20 cellular contexts compared by ENCODE assay signal in genomic region chr1:205454903-205455335, GRCh38. TPM values are rescaled to one million over a fixed set of nuclear protein-coding genes. Genes with fewer than 3 reads are reported as not detected.
DNase-seq lines count a peak whose midpoint lies in the region; ATAC-seq and TF ChIP-seq lines count a peak whose summit lies in the region.
"Had no signal": no experiment of that assay in that cellular context is flagged by ENCODE, and none has a peak within 500 bp of the region (broad histone marks: within the 10 kb centered on the region; RNA-seq: fewer than 3 reads in every experiment).

No MANE protein-coding gene starts in this region.

- 3 to 25% (median 16%) methylated on average over 5 to 6 of the region's 6 CpGs for WGBS in heart left ventricle, 4 donors

- H3K27me3 ChIP-seq in left ventricle myocardium inferior (ENCODE audit: low read depth) = peaks cover 100% of the 10 kb centered on the region
- H3K27me3 ChIP-seq in heart left ventricle = peaks cover 37 to 93% (median 75%) of the 10 kb centered on the region in 9 donors

- no peak for ATAC-seq in heart left ventricle
- no peak for ATAC-seq in GM21381 (IDR thresholded peaks at IDR 0.05; ENCODE audit: unreplicated experiment)
- ATAC-seq: GM12878; stimulated activated naive B cell treated with anti-CD40 and anti-IgM and Interleukin-4, amounts not matched to agents 10 μg/mL and 1 μg/mL and 100 μg/mL, for 72 hours had no signal

- DNase-seq in left ventricle myocardium inferior (no peak), heart left ventricle (no peak), cerebellar cortex (ENCODE audit: low spot score) (peak; percentile 67), islet precursor cell (peak; percentile 85), retinal pigment epithelial cell (ENCODE audit: low read depth) (peak; percentile 55), OCI-M2 (lab: John Stamatoyannopoulos, UW; ENCODE audit: unreplicated experiment) (no peak), anterior cingulate cortex (lab: John Stamatoyannopoulos, UW) (no peak)
- DNase-seq: 8988T; activated CD4-positive, alpha-beta T cell treated with anti-CD3 and anti-CD28 coated beads, Interleukin-2, amount 50 U/mL, for 4 hours; aorta; foreskin fibroblast; GF-D8; NCI-H187 treated with DMSO at 0.1 percent for 48 hours; NCI-H446; stimulated activated naive B cell treated with anti-CD40 and anti-IgM and Interleukin-4, amounts not matched to agents 10 μg/mL and 1 μg/mL and 100 μg/mL, for 72 hours had no signal

- no peaks in the 10 kb centered on the region for H3K36me3 ChIP-seq in left ventricle myocardium inferior
- no peaks in the 10 kb centered on the region for H3K36me3 ChIP-seq in heart left ventricle
- H3K36me3 ChIP-seq: right atrium auricular region had no signal

- peak; percentile 7 for TF ChIP-seq CTCF in left ventricle myocardium inferior (IDR thresholded peaks at IDR 0.05; ENCODE audit: borderline replicate concordance)
- peak in 1 of 12 donors; percentile 8 for TF ChIP-seq CTCF in heart left ventricle (IDR thresholded peaks at IDR 0.05)
- TF ChIP-seq CTCF in retinal pigment epithelial cell (conservative IDR thresholded peaks at IDR 0.05; ENCODE audit: low read depth, low read length) = peak; percentile 54

- H3K4me1 ChIP-seq in left ventricle myocardium inferior (peaks cover 28% of the 10 kb centered on the region), heart left ventricle (peaks cover 3 to 26% (median 12%) of the 10 kb centered on the region in 12 donors)

- intact Hi-C loops in left ventricle myocardium inferior (cut with micrococcal nuclease) (no loop called here), heart left ventricle (cut with DNase I) (no loop called here)

- TF ChIP-seq POLR2A in heart left ventricle (IDR thresholded peaks at IDR 0.05) = no peak

- no peak overlapping the region for H3K27ac ChIP-seq in left ventricle myocardium inferior (replicated peaks)
- no peak overlapping the region for H3K27ac ChIP-seq in heart left ventricle
- H3K27ac ChIP-seq: right atrium auricular region had no signal

- no peak overlapping the region for H3K4me3 ChIP-seq in left ventricle myocardium inferior
- H3K4me3 ChIP-seq in heart left ventricle = no peak overlapping the region
- H3K4me3 ChIP-seq in retinal pigment epithelial cell (ENCODE audit: low read length) = no peak overlapping the region
- H3K4me3 ChIP-seq: GM12878, right atrium auricular region had no signal

- H3K9me3 ChIP-seq in left ventricle myocardium inferior (replicated peaks) (no peaks in the 10 kb centered on the region), heart left ventricle (no peaks in the 10 kb centered on the region)
- H3K9me3 ChIP-seq: right atrium auricular region had no signal

RNA-seq across cellular contexts. Expression of gene BLACAT1, which starts 0.9 kb away (rescaled TPM):
- total RNA-seq in left ventricle myocardium inferior (not detected), heart left ventricle (under 1 TPM in 1 of 9 donors, not detected in 8; 0.27 TPM)
- not detected for polyA plus RNA-seq in heart left ventricle
- total RNA-seq: endothelial cell of umbilical vein had no signal
- polyA plus RNA-seq: aorta, endothelial cell of umbilical vein had no signal

RNA-seq across cellular contexts. Expression of gene LEMD1, which starts 33.1 kb away (rescaled TPM):
- total RNA-seq in left ventricle myocardium inferior = not detected
- total RNA-seq in heart left ventricle = 1 to 10 TPM in 1 of 9 donors, not detected in 8; 2.5 TPM
- not detected for polyA plus RNA-seq in heart left ventricle
- total RNA-seq: aorta, endothelial cell of umbilical vein, GM12878, right atrium auricular region had no signal
- polyA plus RNA-seq: aorta, BJ, endothelial cell of umbilical vein had no signal

RNA-seq across cellular contexts. Expression of gene CDK18, which starts 49.5 kb away (rescaled TPM):
- total RNA-seq in left ventricle myocardium inferior (179 TPM), heart left ventricle (100 to 1,000 TPM; 106 to 198 (median 141) TPM)
- 100 to 1,000 TPM in 1 of 2 donors, 10 to 100 TPM in 1; 62.5 to 147 TPM for polyA plus RNA-seq in heart left ventricle

Comparison
In these comparisons a context has a peak if more than half of its experiments do, and no peak if none do; other contexts are left out.
1. DNase-seq: peak in cerebellar cortex (single experiment), islet precursor cell (single experiment) and retinal pigment epithelial cell (single experiment); none in left ventricle myocardium inferior (single experiment), heart left ventricle (0 of 5), OCI-M2 (single experiment) and anterior cingulate cortex (0 of 58).